Comparison of ENCODE assay signal across 9 cellular contexts in genomic region chr1:32465541-32466002, GRCh38.
DNase-seq lines count a peak whose midpoint lies in the region; ATAC-seq and TF ChIP-seq lines count a peak whose summit lies in the region.
"Had no signal": no experiment of that assay in that cellular context is flagged by ENCODE, and none has a peak within 500 bp of the region (broad histone marks: within the 10 kb centered on the region; RNA-seq: fewer than 3 reads in every experiment).

No MANE protein-coding gene starts in this region.

- H3K4me3 ChIP-seq in fibroblast of pulmonary artery (replicated peaks; ENCODE audit: low read depth, low read length) (peak overlapping the region; percentile 55), rectal smooth muscle tissue (ENCODE audit: low read length) (peak overlapping the region; percentile 69)

- TF ChIP-seq CTCF in fibroblast of pulmonary artery (IDR thresholded peaks at IDR 0.05; ENCODE audit: low read length, missing control alignments): no peak

- H3K36me3 ChIP-seq in rectal smooth muscle tissue (ENCODE audit: control insufficient read depth, insufficient read depth, low read length): no peaks in the 10 kb centered on the region

- ATAC-seq in HG03159 (IDR thresholded peaks at IDR 0.05; ENCODE audit: unreplicated experiment) (no peak), GM21528 (IDR thresholded peaks at IDR 0.05; ENCODE audit: low FRiP score, unreplicated experiment) (no peak)

- no peak overlapping the region for H3K9ac ChIP-seq in rectal smooth muscle tissue (ENCODE audit: low read length)

- peaks cover 10% of the 10 kb centered on the region for H3K27me3 ChIP-seq in rectal smooth muscle tissue (ENCODE audit: control insufficient read depth, insufficient read depth, low read length)

- H3K27ac ChIP-seq in rectal smooth muscle tissue (ENCODE audit: low read depth, low read length): no peak overlapping the region

- DNase-seq in NCI-H1092 treated with DMSO at 0.1 percent for 48 hours (lab: John Stamatoyannopoulos, UW) (peak; percentile 46), NCI-H1092 (lab: John Stamatoyannopoulos, UW) (no peak), SIG-M5 treated with dmso at 0.1 percent for 504 hours (lab: John Stamatoyannopoulos, UW; ENCODE audit: unreplicated experiment) (peak; percentile 44), fibroblast of pulmonary artery (ENCODE audit: low read depth) (no peak), NCI-H1694 (lab: John Stamatoyannopoulos, UW) (no peak)
- DNase-seq: NCI-H446 treated with DMSO at 0.1 percent for 48 hours had no signal

- peaks cover 9% of the 10 kb centered on the region for H3K4me1 ChIP-seq in rectal smooth muscle tissue (ENCODE audit: control insufficient read depth, insufficient read depth, low read length)

Comparison
In these comparisons a context has a peak if more than half of its experiments do, and no peak if none do; other contexts are left out.
1. DNase-seq: peak in NCI-H1092 treated with DMSO at 0.1 percent for 48 hours (single experiment) and SIG-M5 treated with dmso at 0.1 percent for 504 hours (single experiment); none in NCI-H1092 (single experiment), fibroblast of pulmonary artery (single experiment) and NCI-H1694 (single experiment).